ENCODE assay signal across 31 cellular contexts in genomic region chr17:76416447-76416846, GRCh38. TPM values are rescaled to one million over a fixed set of nuclear protein-coding genes. Genes with fewer than 3 reads are reported as not detected.
"Had no signal": no experiment of that assay in that cellular context is flagged by ENCODE, and none has a peak within 500 bp of the region (broad histone marks: within the 10 kb centered on the region; RNA-seq: fewer than 3 reads in every experiment).

No MANE protein-coding gene starts in this region.

- ATAC-seq: activated CD8-positive, alpha-beta T cell treated with anti-CD3 and anti-CD28 coated beads for 36 hours; activated naive CD8-positive, alpha-beta T cell treated with anti-CD3 and anti-CD28 coated beads, Interleukin-2, amount 50 U/mL, for 24 hours; activated T-cell treated with anti-CD3 and anti-CD28 coated beads, Interleukin-2, amount 50 U/mL, for 4 hours; activated T-helper 17 cell treated with anti-CD3 and anti-CD28 coated beads, Interleukin-2, amount 50 U/mL, for 72 hours; heart left ventricle; left colon; naive thymus-derived CD4-positive, alpha-beta T cell; sciatic nerve; stimulated activated effector memory CD8-positive, alpha-beta T cell treated with anti-CD3 and anti-CD28 coated beads, Interleukin-12 subunit alpha, Interleukin-12 subunit beta, amount 100 ng/mL, for 72 hours; T-cell had no signal

- H3K27me3 Mint-ChIP-seq: activated CD8-positive, alpha-beta T cell treated with anti-CD3 and anti-CD28 coated beads for 36 hours; activated naive CD4-positive, alpha-beta T cell treated with anti-CD3 and anti-CD28 coated beads, Interleukin-2, amount 50 U/mL, for 24 hours; activated naive CD8-positive, alpha-beta T cell treated with anti-CD3 and anti-CD28 coated beads, Interleukin-2, amount 50 U/mL, for 24 hours; activated T-helper 17 cell treated with anti-CD3 and anti-CD28 coated beads, Interleukin-2, amount 50 U/mL, for 72 hours; central memory CD8-positive, alpha-beta T cell; dendritic cell treated with granulocyte-macrophage colony-stimulating factor and Interleukin-4, amounts not matched to agents 40 ng/mL and 50 ng/mL, for 4 days; naive thymus-derived CD4-positive, alpha-beta T cell; T-cell had no signal

- DNase-seq: activated CD4-positive, alpha-beta T cell treated with anti-CD3 and anti-CD28 coated beads, Interleukin-2, amount 50 U/mL, for 1 hour; activated CD8-positive, alpha-beta T cell treated with anti-CD3 and anti-CD28 coated beads for 36 hours; activated naive CD8-positive, alpha-beta T cell treated with anti-CD3 and anti-CD28 coated beads, Interleukin-2, amount 50 U/mL, for 24 hours; activated T-cell treated with anti-CD3 and anti-CD28 coated beads, Interleukin-2, amount 50 U/mL, for 4 hours; amygdala; endodermal cell; foreskin fibroblast; heart left ventricle; hypothalamus; immature natural killer cell; kidney; left colon; naive thymus-derived CD4-positive, alpha-beta T cell; retina; small intestine; stimulated activated CD4-positive, alpha-beta T cell treated with anti-CD3 and anti-CD28 coated beads, Interleukin-4, amount 100 ng/mL, for 24 hours; stomach; T-cell; thyroid gland had no signal

- H3K9me3 Mint-ChIP-seq: activated CD8-positive, alpha-beta T cell treated with anti-CD3 and anti-CD28 coated beads for 36 hours; activated naive CD4-positive, alpha-beta T cell treated with anti-CD3 and anti-CD28 coated beads, Interleukin-2, amount 50 U/mL, for 24 hours; activated naive CD8-positive, alpha-beta T cell treated with anti-CD3 and anti-CD28 coated beads, Interleukin-2, amount 50 U/mL, for 24 hours; activated T-cell treated with anti-CD3 and anti-CD28 coated beads, Interleukin-2, amount 50 U/mL, for 4 hours; activated T-helper 17 cell treated with anti-CD3 and anti-CD28 coated beads, Interleukin-2, amount 50 U/mL, for 72 hours; central memory CD8-positive, alpha-beta T cell; dendritic cell treated with granulocyte-macrophage colony-stimulating factor and Interleukin-4, amounts not matched to agents 40 ng/mL and 50 ng/mL, for 4 days; endodermal cell; immature natural killer cell; mesothelial cell of epicardium; naive thymus-derived CD4-positive, alpha-beta T cell; stimulated activated effector memory CD8-positive, alpha-beta T cell treated with anti-CD3 and anti-CD28 coated beads, Interleukin-12 subunit alpha, Interleukin-12 subunit beta, amount 100 ng/mL, for 72 hours; T-cell had no signal

- H3K27ac Mint-ChIP-seq: activated CD8-positive, alpha-beta T cell treated with anti-CD3 and anti-CD28 coated beads for 36 hours; activated naive CD4-positive, alpha-beta T cell treated with anti-CD3 and anti-CD28 coated beads, Interleukin-2, amount 50 U/mL, for 24 hours; activated naive CD8-positive, alpha-beta T cell treated with anti-CD3 and anti-CD28 coated beads, Interleukin-2, amount 50 U/mL, for 24 hours; dendritic cell treated with granulocyte-macrophage colony-stimulating factor and Interleukin-4, amounts not matched to agents 40 ng/mL and 50 ng/mL, for 4 days; mesothelial cell of epicardium; T-cell had no signal

- H3K4me3 Mint-ChIP-seq: activated CD8-positive, alpha-beta T cell treated with anti-CD3 and anti-CD28 coated beads for 36 hours; activated naive CD4-positive, alpha-beta T cell treated with anti-CD3 and anti-CD28 coated beads, Interleukin-2, amount 50 U/mL, for 24 hours; activated naive CD8-positive, alpha-beta T cell treated with anti-CD3 and anti-CD28 coated beads, Interleukin-2, amount 50 U/mL, for 24 hours; activated T-cell treated with anti-CD3 and anti-CD28 coated beads, Interleukin-2, amount 50 U/mL, for 4 hours; activated T-helper 17 cell treated with anti-CD3 and anti-CD28 coated beads, Interleukin-2, amount 50 U/mL, for 72 hours; central memory CD8-positive, alpha-beta T cell; dendritic cell treated with granulocyte-macrophage colony-stimulating factor and Interleukin-4, amounts not matched to agents 40 ng/mL and 50 ng/mL, for 4 days; endodermal cell; immature natural killer cell; mesothelial cell of epicardium; naive thymus-derived CD4-positive, alpha-beta T cell; stimulated activated effector memory CD8-positive, alpha-beta T cell treated with anti-CD3 and anti-CD28 coated beads, Interleukin-12 subunit alpha, Interleukin-12 subunit beta, amount 100 ng/mL, for 72 hours; T-cell had no signal

RNA-seq across cellular contexts. Expression of gene AANAT, which starts 51.0 kb away (rescaled TPM):
- total RNA-seq: activated T-cell treated with anti-CD3 and anti-CD28 coated beads, Interleukin-2, amount 50 U/mL, for 4 hours; activated T-helper 17 cell treated with anti-CD3 and anti-CD28 coated beads, Interleukin-2, amount 50 U/mL, for 72 hours; bronchial epithelial cell; endodermal cell; esophagus mucosa; heart left ventricle; kidney; left colon; lower leg skin; naive thymus-derived CD4-positive, alpha-beta T cell; omental fat pad; sciatic nerve; stomach; T-cell; ureter had no signal
- polyA plus RNA-seq: naive thymus-derived CD4-positive, alpha-beta T cell; small intestine had no signal
